In the genomic region with DNA sequence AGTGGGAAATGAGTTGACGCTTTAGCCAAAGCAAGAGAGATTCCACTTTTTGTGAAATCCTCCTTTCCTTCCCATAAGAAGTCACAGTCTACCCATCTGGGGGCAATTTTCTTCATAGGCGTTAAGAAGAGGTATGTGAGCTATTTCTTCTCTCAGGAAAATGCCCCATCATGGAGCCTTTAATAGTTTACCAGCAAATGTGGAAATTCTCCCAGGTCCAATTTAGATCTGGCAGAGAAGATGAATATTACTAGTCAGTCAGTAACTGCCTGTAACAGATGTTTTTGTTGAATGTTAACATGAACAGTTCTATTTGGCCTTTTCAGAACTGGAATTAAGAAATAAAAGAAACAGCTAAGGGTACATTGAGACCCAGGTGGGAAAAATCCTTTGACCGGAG, we compare ENCODE assay signal across 32 cellular contexts.
"Had no signal": no experiment of that assay in that cellular context is flagged by ENCODE, and none has a peak within 500 bp of the region (broad histone marks: within the 10 kb centered on the region; RNA-seq: fewer than 3 reads in every experiment).

No MANE protein-coding gene starts in this region.

- H3K27ac ChIP-seq: brain microvascular endothelial cell, PC-9, RWPE1, VCaP had no signal

- H3K27me3 ChIP-seq: brain microvascular endothelial cell had no signal

- H3K27ac Mint-ChIP-seq: activated B cell treated with CpG ODN at 0.5 μM for 24 hours; activated CD4-positive, alpha-beta memory T cell treated with anti-CD3 and anti-CD28 coated beads, Interleukin-2, amount 10 ng/mL, durations not matched to agents 7 days and 5 days; activated CD8-positive, alpha-beta memory T cell treated with anti-CD3 and anti-CD28 coated beads, Interleukin-2, amount 10 ng/mL, durations not matched to agents 7 days and 5 days; activated naive CD4-positive, alpha-beta T cell treated with anti-CD3 and anti-CD28 coated beads, Interleukin-2, amount 10 ng/mL, durations not matched to agents 7 days and 5 days; activated naive CD8-positive, alpha-beta T cell; activated naive CD8-positive, alpha-beta T cell treated with anti-CD3 and anti-CD28 coated beads, Interleukin-2, amount 50 U/mL, for 24 hours had no signal

- H2AFZ ChIP-seq: PC-9 had no signal

- H3K9me3 Mint-ChIP-seq: activated B cell treated with CpG ODN at 0.5 μM for 24 hours; activated CD4-positive, alpha-beta memory T cell treated with anti-CD3 and anti-CD28 coated beads, Interleukin-2, amount 10 ng/mL, durations not matched to agents 7 days and 5 days; activated naive CD4-positive, alpha-beta T cell treated with anti-CD3 and anti-CD28 coated beads, Interleukin-2, amount 10 ng/mL, durations not matched to agents 7 days and 5 days; activated naive CD8-positive, alpha-beta T cell treated with anti-CD3 and anti-CD28 coated beads, Interleukin-2, amount 50 U/mL, for 24 hours had no signal

- H3K4me3 Mint-ChIP-seq: activated B cell treated with CpG ODN at 0.5 μM for 24 hours; activated CD4-positive, alpha-beta memory T cell treated with anti-CD3 and anti-CD28 coated beads, Interleukin-2, amount 10 ng/mL, durations not matched to agents 7 days and 5 days; activated CD8-positive, alpha-beta memory T cell treated with anti-CD3 and anti-CD28 coated beads, Interleukin-2, amount 10 ng/mL, durations not matched to agents 7 days and 5 days; activated naive CD4-positive, alpha-beta T cell treated with anti-CD3 and anti-CD28 coated beads, Interleukin-2, amount 10 ng/mL, durations not matched to agents 7 days and 5 days; activated naive CD8-positive, alpha-beta T cell; activated naive CD8-positive, alpha-beta T cell treated with anti-CD3 and anti-CD28 coated beads, Interleukin-2, amount 50 U/mL, for 24 hours had no signal

- H3K4me1 Mint-ChIP-seq: activated B cell treated with CpG ODN at 0.5 μM for 24 hours; activated CD4-positive, alpha-beta memory T cell treated with anti-CD3 and anti-CD28 coated beads, Interleukin-2, amount 10 ng/mL, durations not matched to agents 7 days and 5 days; activated CD8-positive, alpha-beta memory T cell treated with anti-CD3 and anti-CD28 coated beads, Interleukin-2, amount 10 ng/mL, durations not matched to agents 7 days and 5 days; activated naive CD4-positive, alpha-beta T cell treated with anti-CD3 and anti-CD28 coated beads, Interleukin-2, amount 10 ng/mL, durations not matched to agents 7 days and 5 days; activated naive CD8-positive, alpha-beta T cell treated with anti-CD3 and anti-CD28 coated beads, Interleukin-2, amount 50 U/mL, for 24 hours had no signal

- H3K27me3 Mint-ChIP-seq: activated B cell treated with CpG ODN at 0.5 μM for 24 hours; activated CD4-positive, alpha-beta memory T cell treated with anti-CD3 and anti-CD28 coated beads, Interleukin-2, amount 10 ng/mL, durations not matched to agents 7 days and 5 days; activated CD8-positive, alpha-beta memory T cell treated with anti-CD3 and anti-CD28 coated beads, Interleukin-2, amount 10 ng/mL, durations not matched to agents 7 days and 5 days; activated naive CD4-positive, alpha-beta T cell treated with anti-CD3 and anti-CD28 coated beads, Interleukin-2, amount 10 ng/mL, durations not matched to agents 7 days and 5 days; activated naive CD8-positive, alpha-beta T cell; activated naive CD8-positive, alpha-beta T cell treated with anti-CD3 and anti-CD28 coated beads, Interleukin-2, amount 50 U/mL, for 24 hours had no signal

- H3K36me3 ChIP-seq: brain microvascular endothelial cell had no signal

- DNase-seq: activated B cell treated with CpG ODN at 0.5 μM for 24 hours; activated CD4-positive, alpha-beta memory T cell treated with anti-CD3 and anti-CD28 coated beads, Interleukin-2, amount 10 ng/mL, durations not matched to agents 7 days and 5 days; activated CD4-positive, alpha-beta T cell treated with anti-CD3 and anti-CD28 coated beads for 4 hours; activated CD4-positive, CD25-positive, alpha-beta regulatory T cell treated with anti-CD3 and anti-CD28 coated beads, Interleukin-2, amount 50 U/mL, for 72 hours; activated CD8-positive, alpha-beta memory T cell treated with anti-CD3 and anti-CD28 coated beads for 24 hours; activated CD8-positive, alpha-beta memory T cell treated with anti-CD3 and anti-CD28 coated beads, Interleukin-2, amount 10 ng/mL, durations not matched to agents 7 days and 5 days; activated CD8-positive, alpha-beta memory T cell treated with anti-CD3 and anti-CD28 coated beads, Interleukin-2, amount 50 U/mL, for 48 hours; activated effector memory CD4-positive, alpha-beta T cell treated with Interleukin-2 at 50 U/mL for 16 hours; activated naive CD4-positive, alpha-beta T cell treated with anti-CD3 and anti-CD28 coated beads, Interleukin-2, amount 10 ng/mL, durations not matched to agents 7 days and 5 days; activated naive CD8-positive, alpha-beta T cell treated with anti-CD3 and anti-CD28 coated beads, Interleukin-2, amount 50 U/mL, for 24 hours; activated T-cell treated with anti-CD3 and anti-CD28 coated beads, Interleukin-2, amount 50 U/mL, for 48 hours; amniotic stem cell; aorta; brain microvascular endothelial cell; Karpas-422; KBM-7; NCI-H1105 treated with DMSO at 0.1 percent for 48 hours; NCI-H1436; NCI-H1694; NCI-H2081 treated with DMSO at 0.1 percent for 48 hours; NCI-H226; NCI-H446 treated with DMSO at 0.1 percent for 48 hours; NCI-H524; PC-9; SIG-M5; SW 1271; T-helper 1 cell; T-helper 2 cell; T-helper 9 cell had no signal

- H3K4me2 ChIP-seq: PC-9 had no signal

- H3K4me3 ChIP-seq: PC-9 had no signal
